In the genomic region with DNA sequence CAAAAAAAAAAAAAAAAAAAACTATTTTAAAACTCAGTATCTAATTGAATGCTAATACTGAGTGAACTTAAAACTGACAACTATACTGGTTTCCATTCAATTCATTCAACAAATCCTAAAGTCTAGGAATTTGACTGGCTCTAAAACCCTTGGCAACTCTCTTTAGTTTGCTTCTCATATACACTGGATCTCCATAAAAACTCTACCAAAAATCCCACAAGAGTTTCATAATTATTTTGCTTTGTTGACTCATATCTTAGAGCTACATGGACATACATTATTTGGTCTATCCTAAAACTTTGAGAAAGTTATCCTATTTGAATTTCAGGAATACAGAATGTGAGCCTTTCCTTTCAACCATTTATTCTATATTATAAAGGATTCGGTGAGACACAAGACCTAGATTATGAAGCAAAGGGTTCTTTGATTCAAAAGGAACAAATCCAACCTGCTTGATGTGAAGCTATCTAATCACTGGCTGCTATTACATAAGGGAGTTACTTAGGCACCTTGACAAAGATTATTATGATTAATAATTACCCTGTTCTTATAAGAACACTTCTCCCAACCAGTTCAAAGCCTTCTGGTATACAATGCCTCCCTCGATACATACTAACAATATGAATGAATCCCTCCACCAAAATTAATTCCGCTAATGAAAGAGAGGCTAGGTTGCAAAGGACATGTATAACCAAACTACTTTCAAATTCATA, we compare ENCODE assay signal across 19 cellular contexts. TPM values are rescaled to one million over a fixed set of nuclear protein-coding genes. Genes with fewer than 3 reads are reported as not detected.
DNase-seq lines count a peak whose midpoint lies in the region; ATAC-seq, FAIRE-seq and TF ChIP-seq lines count a peak whose summit lies in the region.
"Had no signal": no experiment of that assay in that cellular context is flagged by ENCODE, and none has a peak within 500 bp of the region (broad histone marks: within the 10 kb centered on the region; RNA-seq: fewer than 3 reads in every experiment).

No MANE protein-coding gene starts in this region.

- peaks cover 98% of the 10 kb centered on the region for H3K4me1 Mint-ChIP-seq in CD4-positive, alpha-beta T cell (ENCODE audit: low read depth)
- H3K4me1 Mint-ChIP-seq in endodermal cell: peaks cover 24% of the 10 kb centered on the region

- no peaks in the 10 kb centered on the region for H3K79me2 ChIP-seq in osteoblast (ENCODE audit: insufficient read depth, low read length)

- no peak overlapping the region for H3K9ac ChIP-seq in endodermal cell (ENCODE audit: extremely low read depth, low read length, poor library complexity, severe bottlenecking)

- H3K4me1 ChIP-seq in HEK293 (ENCODE audit: control insufficient read depth, insufficient read depth, low read length): no peaks in the 10 kb centered on the region
- no peaks in the 10 kb centered on the region for H3K4me1 ChIP-seq in endodermal cell (ENCODE audit: control insufficient read depth, insufficient read depth, low read length)
- peaks cover 31% of the 10 kb centered on the region for H3K4me1 ChIP-seq in osteoblast (ENCODE audit: insufficient read depth, low read length)

- CTCF ChIA-PET in CD4-positive, alpha-beta T cell (lab: Charles Lee): interaction anchor here (1.3 to 1.5 kb wide), 3 partner anchors 16 to 18 kb away, joined by 3 read pairs; partner anchors contain the start of gene KMT2E
- CTCF ChIA-PET in HEK293 (lab: Yijun Ruan, JAX): interaction anchor here (0.8 to 1.3 kb wide), 2 partner anchors 15 to 18 kb away, joined by 3 read pairs; no protein-coding TSS in a partner anchor

- no peaks in the 10 kb centered on the region for H3K27me3 ChIP-seq in CD4-positive, alpha-beta T cell (ENCODE audit: control insufficient read depth, insufficient read depth, low read length)
- no peaks in the 10 kb centered on the region for H3K27me3 ChIP-seq in endodermal cell (ENCODE audit: control insufficient read depth, insufficient read depth, low read length, poor library complexity, severe bottlenecking)
- H3K27me3 ChIP-seq in osteoblast (ENCODE audit: insufficient read depth, low read length): no peaks in the 10 kb centered on the region
- H3K27me3 ChIP-seq: heart right ventricle, tibial artery had no signal

- H3K36me3 ChIP-seq in HEK293 (ENCODE audit: control insufficient read depth in 2 of 2, insufficient read depth in 1 of 2, low read length in 2 of 2) (peaks cover 3 to 16% of the 10 kb centered on the region in 2 experiments; a peak in 1 of 3 replicates), endodermal cell (ENCODE audit: control insufficient read depth, insufficient read depth, low read length) (peaks cover 58% of the 10 kb centered on the region), osteoblast (ENCODE audit: insufficient read depth, low read length) (peaks cover 10% of the 10 kb centered on the region)
- H3K36me3 ChIP-seq: tibial artery had no signal

- ATAC-seq in CD4-positive, alpha-beta T cell (ENCODE audit: poor library complexity): no peak
- ATAC-seq in GM18511 (IDR thresholded peaks at IDR 0.05; ENCODE audit: unreplicated experiment): no peak
- ATAC-seq: activated CD8-positive, alpha-beta memory T cell treated with anti-CD3 and anti-CD28 coated beads, Interleukin-2, amount 10 ng/mL, durations not matched to agents 7 days and 5 days; GM23338; heart right ventricle; WTC11 had no signal

- no peak for DNase-seq in CD4-positive, alpha-beta T cell
- no peak for DNase-seq in endodermal cell
- DNase-seq in osteoblast (ENCODE audit: insufficient read length, low spot score, missing footprints): peak; percentile 79
- no peak for DNase-seq in GM12891 (ENCODE audit: insufficient read length, low spot score)
- no peak for DNase-seq in NCI-H1417 treated with DMSO at 0.1 percent for 48 hours (lab: John Stamatoyannopoulos, UW)
- DNase-seq: activated CD8-positive, alpha-beta memory T cell treated with anti-CD3 and anti-CD28 coated beads, Interleukin-2, amount 10 ng/mL, durations not matched to agents 7 days and 5 days; activated naive CD4-positive, alpha-beta T cell; heart right ventricle; kidney; MM.1S; NCI-H2029; NCI-H510A; Right ventricle myocardium superior; stimulated activated CD4-positive, alpha-beta T cell treated with anti-CD3 and anti-CD28 coated beads, Interleukin-4, amount 100 ng/mL, for 24 hours; tibial artery had no signal

- no peak overlapping the region for H2AFZ ChIP-seq in osteoblast (ENCODE audit: low read length)
- H2AFZ ChIP-seq: GM23338 had no signal

- H3K4me3 ChIP-seq in HEK293 (ENCODE audit: low read depth, low read length) (no peak overlapping the region), endodermal cell (ENCODE audit: low read length) (no peak overlapping the region), osteoblast (ENCODE audit: insufficient read depth, low read length) (no peak overlapping the region)
- H3K4me3 ChIP-seq: GM23338, heart right ventricle, tibial artery had no signal

- intact Hi-C loops in CD4-positive, alpha-beta T cell (cut with DNase I, micrococcal nuclease): no loop called here

- TF ChIP-seq POLR2A in GM12891 (IDR thresholded peaks at IDR 0.05; ENCODE audit: low read depth, low read length): no peak

- peaks cover 52% of the 10 kb centered on the region for H3K36me3 Mint-ChIP-seq in CD4-positive, alpha-beta T cell (ENCODE audit: low read depth)
- peaks cover 41% of the 10 kb centered on the region for H3K36me3 Mint-ChIP-seq in endodermal cell (ENCODE audit: low read depth)

- H4K20me1 ChIP-seq in osteoblast (ENCODE audit: insufficient read depth, low read length): peaks cover 92% of the 10 kb centered on the region

- H3K4me3 Mint-ChIP-seq in CD4-positive, alpha-beta T cell: peak overlapping the region; percentile 16
- no peak overlapping the region for H3K4me3 Mint-ChIP-seq in endodermal cell
- H3K4me3 Mint-ChIP-seq: activated CD8-positive, alpha-beta memory T cell treated with anti-CD3 and anti-CD28 coated beads, Interleukin-2, amount 10 ng/mL, durations not matched to agents 7 days and 5 days; GM23338; WTC11 had no signal

- peak overlapping the region; percentile 92 for H3K27ac Mint-ChIP-seq in CD4-positive, alpha-beta T cell
- peak overlapping the region; percentile 5 for H3K27ac Mint-ChIP-seq in endodermal cell
- H3K27ac Mint-ChIP-seq: activated CD8-positive, alpha-beta memory T cell treated with anti-CD3 and anti-CD28 coated beads, Interleukin-2, amount 10 ng/mL, durations not matched to agents 7 days and 5 days; GM23338; WTC11 had no signal

- H3K27me3 Mint-ChIP-seq in CD4-positive, alpha-beta T cell: no peaks in the 10 kb centered on the region
- H3K27me3 Mint-ChIP-seq in endodermal cell (ENCODE audit: insufficient read depth): no peaks in the 10 kb centered on the region
- H3K27me3 Mint-ChIP-seq: activated CD8-positive, alpha-beta memory T cell treated with anti-CD3 and anti-CD28 coated beads, Interleukin-2, amount 10 ng/mL, durations not matched to agents 7 days and 5 days had no signal

- 97 to 100% methylated on average over 1 to 3 of the region's 3 CpGs for whole genome bisulfite sequencing in endodermal cell (ENCODE audit: insufficient coverage in 1 of 2, insufficient read length in 1 of 2), 2 experiments

- FAIRE-seq in GM12891 (lab: Jason Lieb, UNC): no peak
- FAIRE-seq: kidney had no signal

- no peaks in the 10 kb centered on the region for H3K9me3 ChIP-seq in CD4-positive, alpha-beta T cell (ENCODE audit: control insufficient read depth, low read length)
- H3K9me3 ChIP-seq in HEK293 (ENCODE audit: control insufficient read depth, insufficient read depth, low read depth, low read length) (no peaks in the 10 kb centered on the region), endodermal cell (ENCODE audit: control insufficient read depth, low read length) (no peaks in the 10 kb centered on the region), osteoblast (ENCODE audit: low read depth, low read length) (no peaks in the 10 kb centered on the region)
- H3K9me3 ChIP-seq: heart right ventricle, tibial artery had no signal

- POLR2A ChIA-PET in CD4-positive, alpha-beta T cell (lab: Charles Lee): interaction anchor here (1.7 kb wide), 1 partner anchor 14 kb away, joined by 9 read pairs; no protein-coding TSS in a partner anchor
- POLR2A ChIA-PET in HEK293 (lab: Yijun Ruan, JAX): no interaction called here

- TF ChIP-seq CTCF in CD4-positive, alpha-beta T cell (IDR thresholded peaks at IDR 0.05): no peak
- TF ChIP-seq CTCF in HEK293 (tag by site-specific recombination; IDR thresholded peaks at IDR 0.05): no peak
- no peak for TF ChIP-seq CTCF in endodermal cell (conservative IDR thresholded peaks at IDR 0.05)
- TF ChIP-seq CTCF in osteoblast (IDR thresholded peaks at IDR 0.05; ENCODE audit: extremely low read depth, low read depth, low read length): no peak

- no peaks in the 10 kb centered on the region for H3K9me3 Mint-ChIP-seq in CD4-positive, alpha-beta T cell
- H3K9me3 Mint-ChIP-seq in endodermal cell: no peaks in the 10 kb centered on the region
- H3K9me3 Mint-ChIP-seq: GM23338, WTC11 had no signal

- H3K27ac ChIP-seq in CD4-positive, alpha-beta T cell (ENCODE audit: low read depth, low read length): no peak overlapping the region
- H3K27ac ChIP-seq in HEK293 (ENCODE audit: extremely low read depth, low read depth, low read length) (no peak overlapping the region), endodermal cell (ENCODE audit: low read depth, low read length) (no peak overlapping the region), osteoblast (ENCODE audit: low read depth, low read length) (no peak overlapping the region)
- H3K27ac ChIP-seq: heart right ventricle had no signal

- no peak overlapping the region for H3K4me2 ChIP-seq in osteoblast (ENCODE audit: insufficient read depth, low read length)
- H3K4me2 ChIP-seq: GM23338 had no signal

TF ChIP-seq in HEK293, 187 proteins besides CTCF, POLR2A, EP300 and RAD21 (continues in another document):
- TF ChIP-seq ZNF248 (tag by site-specific recombination; IDR thresholded peaks at IDR 0.05) (no peak), ZNF335 (tag by site-specific recombination; conservative IDR thresholded peaks at IDR 0.05) (0 out of 2 replicates have a peak, but pooled peaks have one; percentile 3)

TF ChIP-seq in GM12891, 5 proteins besides CTCF, POLR2A, EP300 and RAD21:
- TF ChIP-seq SPI1 (IDR thresholded peaks at IDR 0.05; ENCODE audit: low read depth, low read length): no peak
- no peak for TF ChIP-seq PAX5 (IDR thresholded peaks at IDR 0.05; ENCODE audit: insufficient read depth, low read length, severe bottlenecking)
- no peak for TF ChIP-seq TAF1 (IDR thresholded peaks at IDR 0.05; ENCODE audit: low read depth, low read length)
- TF ChIP-seq POU2F2 (IDR thresholded peaks at IDR 0.05; ENCODE audit: low read depth, low read length): no peak
- no peak for TF ChIP-seq POLR2AphosphoS5 (IDR thresholded peaks at IDR 0.05; ENCODE audit: low read depth, low read length)

RNA-seq across cellular contexts. Expression of gene KMT2E, which starts 15.8 kb away (rescaled TPM):
- total RNA-seq in CD4-positive, alpha-beta T cell: 100 to 1,000 TPM; 295 to 296 TPM
- total RNA-seq in endodermal cell (10 to 100 TPM; 65.7 to 70.4 TPM), osteoblast (108 and 124 TPM in 2 replicates)
- polyA plus RNA-seq in endodermal cell (2013, experiment 1 of 2): 73.3 TPM
- polyA plus RNA-seq in endodermal cell (2013, experiment 2 of 2): 71.3 TPM
- 24.9 TPM for polyA plus RNA-seq in GM12891 (2012; ENCODE audit: low read depth, missing spikeins)
